Comparison of ENCODE assay signal across 14 cellular contexts in genomic region chr2:58502931-58503330, GRCh38.
DNase-seq lines count a peak whose midpoint lies in the region; TF ChIP-seq lines count a peak whose summit lies in the region.
"Had no signal": no experiment of that assay in that cellular context is flagged by ENCODE, and none has a peak within 500 bp of the region (broad histone marks: within the 10 kb centered on the region; RNA-seq: fewer than 3 reads in every experiment).

No MANE protein-coding gene starts in this region.

- no peak overlapping the region for H4K5ac ChIP-seq in mesendoderm (ENCODE audit: low read length)

- no peaks in the 10 kb centered on the region for H3K79me2 ChIP-seq in mesendoderm (ENCODE audit: control insufficient read depth, insufficient read depth, low read length)

- peak; percentile 3 for DNase-seq in NCI-H510A (lab: John Stamatoyannopoulos, UW)
- DNase-seq in NCI-H510A treated with DMSO at 0.1 percent for 48 hours (lab: John Stamatoyannopoulos, UW), result no peak
- DNase-seq in DMS53 treated with DMSO at 0.1 percent for 48 hours (lab: John Stamatoyannopoulos, UW; ENCODE audit: unreplicated experiment), result peak; percentile 17
- peak; percentile 13 for DNase-seq in NCI-H69 (lab: John Stamatoyannopoulos, UW)
- no peak for DNase-seq in foreskin fibroblast
- no peak for DNase-seq in mesendoderm
- no peak for DNase-seq in T-helper 2 cell
- DNase-seq: C1 segment of cervical spinal cord; CD4-positive, alpha-beta T cell; DMS79 treated with DMSO at 0.1 percent for 48 hours; EL; GDM1; IMR-90 had no signal

- H3K27me3 ChIP-seq in mesendoderm (ENCODE audit: insufficient read depth, low read length, poor library complexity), result no peaks in the 10 kb centered on the region

- no peak overlapping the region for H3K18ac ChIP-seq in mesendoderm (ENCODE audit: low read length)

- H2BK120ac ChIP-seq in mesendoderm (ENCODE audit: low read depth, low read length), result no peak overlapping the region

- no peak overlapping the region for H2AK5ac ChIP-seq in mesendoderm (ENCODE audit: low read length)

- H3K79me1 ChIP-seq in mesendoderm (ENCODE audit: low read length), result no peaks in the 10 kb centered on the region

- H3K4me3 ChIP-seq in foreskin fibroblast (ENCODE audit: low read depth in 1 of 2, low read length in 2 of 2) (no peak overlapping the region), mesendoderm (ENCODE audit: low read length) (no peak overlapping the region)
- H3K4me3 ChIP-seq: HAP-1 had no signal

- H3K27ac ChIP-seq in mesendoderm (ENCODE audit: low read depth, low read length), result no peak overlapping the region

- no CpG with 5 or more reads among the region's 3 CpGs for WGBS in mesendoderm (ENCODE audit: extremely low coverage, insufficient coverage, low lambda C conversion rate)

- no peak overlapping the region for H3K4me2 ChIP-seq in mesendoderm (ENCODE audit: low read length)

- no peak overlapping the region for H2BK5ac ChIP-seq in mesendoderm (ENCODE audit: low read length)

- no peak overlapping the region for H4K8ac ChIP-seq in mesendoderm (ENCODE audit: low read depth, low read length)

- no peaks in the 10 kb centered on the region for H3K36me3 ChIP-seq in mesendoderm (ENCODE audit: control insufficient read depth, insufficient read depth, low read length)
- H3K36me3 ChIP-seq: HAP-1 had no signal

- no peak overlapping the region for H3K9ac ChIP-seq in mesendoderm (ENCODE audit: low read length)

- H3K4ac ChIP-seq in mesendoderm (ENCODE audit: low read depth, low read length), result no peak overlapping the region

- H3K4me1 ChIP-seq in mesendoderm (ENCODE audit: control insufficient read depth, low read depth, low read length), result no peaks in the 10 kb centered on the region
- H3K4me1 ChIP-seq: HAP-1 had no signal

- H2BK15ac ChIP-seq in mesendoderm (replicated peaks; ENCODE audit: low read depth), result no peak overlapping the region

- H3K23ac ChIP-seq in mesendoderm (ENCODE audit: low read length), result no peak overlapping the region

- no peak overlapping the region for H3K56ac ChIP-seq in mesendoderm (ENCODE audit: low read length)

- no peak for TF ChIP-seq CTCF in foreskin fibroblast (IDR thresholded peaks at IDR 0.05; ENCODE audit: low read depth, low read length)

Comparison
In these comparisons a context has a peak if more than half of its experiments do, and no peak if none do; other contexts are left out.
1. DNase-seq: peak in NCI-H510A (single experiment), DMS53 treated with DMSO at 0.1 percent for 48 hours (single experiment) and NCI-H69 (single experiment); none in NCI-H510A treated with DMSO at 0.1 percent for 48 hours (single experiment), foreskin fibroblast (0 of 2), mesendoderm (single experiment) and T-helper 2 cell (0 of 5).